Comparison of ENCODE assay signal across 28 cellular contexts in genomic region chr6:129335792-129336191, GRCh38.
"Had no signal": no experiment of that assay in that cellular context is flagged by ENCODE, and none has a peak within 500 bp of the region (broad histone marks: within the 10 kb centered on the region; RNA-seq: fewer than 3 reads in every experiment).

No MANE protein-coding gene starts in this region.

- H3K27me3 Mint-ChIP-seq: progenitor cell of endocrine pancreas had no signal

- H3K4me1 ChIP-seq: neural progenitor cell, parathyroid adenoma, psoas muscle, right lobe of liver, sigmoid colon, stomach, thyroid gland, tibial nerve, upper lobe of left lung, vagina had no signal

- H3K4me2 ChIP-seq: neural progenitor cell had no signal

- H3K27ac Mint-ChIP-seq: natural killer cell; nephron; neural progenitor cell; progenitor cell of endocrine pancreas; stimulated activated effector memory CD8-positive, alpha-beta T cell treated with anti-CD3 and anti-CD28 coated beads, Interleukin-12 subunit alpha, Interleukin-12 subunit beta, amount 100 ng/mL, for 72 hours; stimulated activated naive B cell treated with anti-CD40 and anti-IgM and Interleukin-4, amounts not matched to agents 10 μg/mL and 1 μg/mL and 100 μg/mL, for 72 hours; stimulated activated naive CD8-positive, alpha-beta T cell treated with anti-CD3 and anti-CD28 coated beads, Interleukin-15, Interleukin-2, amounts not matched to agents 100 ng/mL and 50 ng/mL, for 24 hours had no signal

- H3K36me3 Mint-ChIP-seq: neural progenitor cell; stimulated activated effector memory CD8-positive, alpha-beta T cell treated with anti-CD3 and anti-CD28 coated beads, Interleukin-12 subunit alpha, Interleukin-12 subunit beta, amount 100 ng/mL, for 72 hours; stimulated activated naive B cell treated with anti-CD40 and anti-IgM and Interleukin-4, amounts not matched to agents 10 μg/mL and 1 μg/mL and 100 μg/mL, for 72 hours had no signal

- H3K9me3 ChIP-seq: ovary, psoas muscle, right lobe of liver, sigmoid colon, stomach, thoracic aorta, thyroid gland, tibial nerve, upper lobe of left lung, vagina had no signal

- H3K27me3 ChIP-seq: neural progenitor cell, ovary, right lobe of liver, sigmoid colon, stomach, thyroid gland, tibial nerve, upper lobe of left lung, vagina had no signal

- H3K27ac ChIP-seq: neural progenitor cell, ovary, parathyroid adenoma, psoas muscle, right lobe of liver, sigmoid colon, stomach, thoracic aorta, thyroid gland, tibial nerve, upper lobe of left lung, vagina had no signal

- H3K4me3 ChIP-seq: neural progenitor cell, ovary, psoas muscle, right lobe of liver, sigmoid colon, stomach, thoracic aorta, thyroid gland, tibial nerve, upper lobe of left lung, vagina had no signal

- H3K9ac ChIP-seq: neural progenitor cell, parathyroid adenoma had no signal

- H3K9me3 Mint-ChIP-seq: nephron; neural progenitor cell; stimulated activated naive CD8-positive, alpha-beta T cell treated with anti-CD3 and anti-CD28 coated beads, Interleukin-15, Interleukin-2, amounts not matched to agents 100 ng/mL and 50 ng/mL, for 24 hours had no signal

- DNase-seq: natural killer cell; occipital lobe; ovary; posterior cingulate gyrus; psoas muscle; right cardiac atrium; right lobe of liver; sigmoid colon; small intestine; stimulated activated CD4-positive, alpha-beta T cell treated with anti-CD3 and anti-CD28 coated beads, Interleukin-15, amount 100 ng/mL, for 24 hours; stimulated activated CD4-positive, alpha-beta T cell treated with anti-CD3 and anti-CD28 coated beads, Interleukin-2, amount 100 ng/mL, for 24 hours; stimulated activated CD4-positive, alpha-beta T cell treated with anti-CD3 and anti-CD28 coated beads, Interleukin-2, amount 100 ng/mL, for 48 hours; stimulated activated CD4-positive, alpha-beta T cell treated with anti-CD3 and anti-CD28 coated beads, Interleukin-4, amount 100 ng/mL, for 24 hours; stimulated activated naive B cell treated with anti-CD40 and anti-IgM and Interleukin-4, amounts not matched to agents 10 μg/mL and 1 μg/mL and 100 μg/mL, for 72 hours; stimulated activated naive CD4-positive, alpha-beta T cell treated with Interleukin-2 at 50 U/mL for 16 hours; stomach; thyroid gland; trophoblast cell; upper lobe of left lung had no signal

- H3K4me1 Mint-ChIP-seq: natural killer cell; nephron; stimulated activated effector memory CD8-positive, alpha-beta T cell treated with anti-CD3 and anti-CD28 coated beads, Interleukin-12 subunit alpha, Interleukin-12 subunit beta, amount 100 ng/mL, for 72 hours; stimulated activated naive B cell treated with anti-CD40 and anti-IgM and Interleukin-4, amounts not matched to agents 10 μg/mL and 1 μg/mL and 100 μg/mL, for 72 hours had no signal

- H3K4me3 Mint-ChIP-seq: natural killer cell; nephron; neural progenitor cell; stimulated activated effector memory CD8-positive, alpha-beta T cell treated with anti-CD3 and anti-CD28 coated beads, Interleukin-12 subunit alpha, Interleukin-12 subunit beta, amount 100 ng/mL, for 72 hours; stimulated activated naive B cell treated with anti-CD40 and anti-IgM and Interleukin-4, amounts not matched to agents 10 μg/mL and 1 μg/mL and 100 μg/mL, for 72 hours; stimulated activated naive CD8-positive, alpha-beta T cell treated with anti-CD3 and anti-CD28 coated beads, Interleukin-15, Interleukin-2, amounts not matched to agents 100 ng/mL and 50 ng/mL, for 24 hours had no signal

- H2AFZ ChIP-seq: neural progenitor cell, parathyroid adenoma had no signal

- H3K79me2 ChIP-seq: parathyroid adenoma had no signal
